ENCODE assay signal across 15 cellular contexts in genomic region chr2:212745359-212745758, GRCh38.
A peak's percentile ranks its signal among the peaks of the same experiment; 100 is the strongest.
DNase-seq lines count a peak whose midpoint lies in the region; ATAC-seq and TF ChIP-seq lines count a peak whose summit lies in the region.
"Had no signal": no experiment of that assay in that cellular context is flagged by ENCODE, and none has a peak within 500 bp of the region (broad histone marks: within the 10 kb centered on the region; RNA-seq: fewer than 3 reads in every experiment).

No MANE protein-coding gene starts in this region.

- H3K27me3 ChIP-seq in SK-N-SH (ENCODE audit: insufficient read depth): no peaks in the 10 kb centered on the region

- no peak overlapping the region for H3K4me2 ChIP-seq in SK-N-SH

- ATAC-seq in GM18873 (IDR thresholded peaks at IDR 0.05; ENCODE audit: low FRiP score, unreplicated experiment): peak; percentile 82
- peak; percentile 79 for ATAC-seq in GM21515 (IDR thresholded peaks at IDR 0.05; ENCODE audit: unreplicated experiment)
- ATAC-seq in HG02970 (IDR thresholded peaks at IDR 0.05; ENCODE audit: low FRiP score, unreplicated experiment): peak; percentile 62
- peak; percentile 86 for ATAC-seq in HG03565 (IDR thresholded peaks at IDR 0.05; ENCODE audit: unreplicated experiment)
- ATAC-seq: PC-3, SK-N-SH treated with all-trans-retinoic acid at 6 μM for 48 hours had no signal

- H3K36me3 ChIP-seq in SK-N-SH (replicated peaks in 1 of 2; ENCODE audit: control insufficient read depth in 1 of 2, insufficient read depth in 2 of 2, low read length in 1 of 2): no peaks in the 10 kb centered on the region

- POLR2A ChIA-PET in SK-N-SH (lab: Yijun Ruan, JAX): no interaction called here

- no peak for TF ChIP-seq EP300 in SK-N-SH (IDR thresholded peaks at IDR 0.05; ENCODE audit: borderline replicate concordance in 1 of 2, low read depth in 1 of 2, low read length in 1 of 2)

- H3K9me3 ChIP-seq in SK-N-SH: no peaks in the 10 kb centered on the region

- H3K4me3 ChIP-seq in SK-N-SH (ENCODE audit: low read depth in 2 of 2, low read length in 1 of 2): no peak overlapping the region
- H3K4me3 ChIP-seq: coronary artery had no signal

- H2AFZ ChIP-seq in SK-N-SH (ENCODE audit: low read depth): no peak overlapping the region

- H3K9me2 ChIP-seq in SK-N-SH: no peaks in the 10 kb centered on the region

- DNase-seq in stimulated activated CD4-positive, alpha-beta T cell treated with anti-CD3 and anti-CD28 coated beads, Interleukin-15, amount 100 ng/mL, for 24 hours: no peak
- no peak for DNase-seq in NCI-H2081 (lab: John Stamatoyannopoulos, UW)
- DNase-seq in SK-N-SH: no peak
- no peak for DNase-seq in activated naive CD4-positive, alpha-beta T cell (lab: John Stamatoyannopoulos, UW)
- DNase-seq: activated effector memory CD4-positive, alpha-beta T cell treated with anti-CD3 and anti-CD28 coated beads, Interleukin-2, amount 50 U/mL, for 16 hours; AML-193; glutamatergic neuron; nephron progenitor cell; PC-3 had no signal

- no peak for TF ChIP-seq RAD21 in SK-N-SH (IDR thresholded peaks at IDR 0.05; ENCODE audit: low read length)

- CTCF ChIA-PET in SK-N-SH (lab: Yijun Ruan, JAX): interaction anchor here (1.5 kb wide), 1 partner anchor 31 kb away, joined by 5 read pairs; no protein-coding TSS in a partner anchor

- H3K9ac ChIP-seq in SK-N-SH: no peak overlapping the region

- no peaks in the 10 kb centered on the region for H4K20me1 ChIP-seq in SK-N-SH (ENCODE audit: insufficient read depth)

- H3K79me2 ChIP-seq in SK-N-SH (ENCODE audit: insufficient read depth): no peaks in the 10 kb centered on the region

- H3K27ac ChIP-seq in SK-N-SH (ENCODE audit: low read depth in 2 of 2, low read length in 1 of 2): no peak overlapping the region
- H3K27ac ChIP-seq: coronary artery had no signal

- TF ChIP-seq CTCF in SK-N-SH (IDR thresholded peaks at IDR 0.05): no peak

- no peaks in the 10 kb centered on the region for H3K4me1 ChIP-seq in SK-N-SH (ENCODE audit: control insufficient read depth in 1 of 2, insufficient read depth in 2 of 2, low read depth in 1 of 2, low read length in 1 of 2)

- H3F3A ChIP-seq in SK-N-SH (replicated peaks; ENCODE audit: insufficient read depth): no peaks in the 10 kb centered on the region

TF ChIP-seq in SK-N-SH, 30 proteins besides CTCF, POLR2A, EP300 and RAD21:
- TF ChIP-seq PBX3 (IDR thresholded peaks at IDR 0.05) (no peak), SIN3A (IDR thresholded peaks at IDR 0.05; ENCODE audit: borderline replicate concordance, low read depth, low read length) (no peak), IRF3 (IDR thresholded peaks at IDR 0.05; ENCODE audit: low read depth, low read length) (no peak), GATA2 (CRISPR knock-in tag; IDR thresholded peaks at IDR 0.05) (no peak), MAX (IDR thresholded peaks at IDR 0.05; ENCODE audit: low read depth) (no peak), RFX5 (IDR thresholded peaks at IDR 0.05; ENCODE audit: low read length) (no peak), TAF1 (IDR thresholded peaks at IDR 0.05; ENCODE audit: borderline replicate concordance, low read depth, low read length) (no peak), REST (IDR thresholded peaks at IDR 0.05; ENCODE audit: low read depth, low read length) (no peak), FOXM1 (IDR thresholded peaks at IDR 0.05; ENCODE audit: low read depth) (no peak), EZH2phosphoT487 (IDR thresholded peaks at IDR 0.05; ENCODE audit: borderline replicate concordance, low read depth) (no peak)
